ENCODE assay signal across 8 cellular contexts in the genomic region with DNA sequence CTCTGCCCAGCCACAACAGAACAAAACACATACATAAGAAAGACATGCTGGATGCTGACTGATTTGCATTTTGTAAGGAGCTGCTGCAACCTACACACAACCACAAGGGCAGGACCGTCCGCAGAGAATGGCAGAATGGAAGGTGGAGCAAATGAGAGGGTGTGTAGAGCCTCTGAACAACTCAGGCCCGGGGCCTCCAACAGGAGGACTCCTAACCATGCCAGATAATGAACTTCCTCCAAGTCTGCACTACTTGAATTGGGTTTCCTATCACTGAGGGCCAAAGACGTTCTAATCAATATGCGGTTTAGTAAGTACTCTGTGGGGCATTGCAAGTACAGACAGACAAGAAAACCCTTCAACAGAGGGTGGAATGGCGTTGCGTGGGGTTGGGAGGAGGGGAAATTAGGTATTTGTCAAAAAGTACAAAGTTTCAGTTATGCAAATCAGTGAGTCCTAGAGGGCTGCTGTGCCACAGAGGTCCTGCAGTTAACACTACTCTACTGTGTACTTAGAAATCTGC. TPM values are rescaled to one million over a fixed set of nuclear protein-coding genes. Genes with fewer than 3 reads are reported as not detected.
DNase-seq lines count a peak whose midpoint lies in the region; ATAC-seq, FAIRE-seq and TF ChIP-seq lines count a peak whose summit lies in the region.

No MANE protein-coding gene starts in this region.

- no peak overlapping the region for H3K18ac ChIP-seq in trophoblast cell (ENCODE audit: low read length)

- POLR2A ChIA-PET in CD4-positive, alpha-beta memory T cell (lab: Charles Lee; ENCODE audit: partially characterized antibody) = interaction anchor here (1.0 kb wide), 1 partner anchor 14 kb away, joined by 3 read pairs; no protein-coding TSS in a partner anchor
- POLR2A ChIA-PET in activated B cell treated with CpG ODN at 0.5 μM for 24 hours (lab: Charles Lee) = interaction anchor here (1.4 to 2.9 kb wide), 5 partner anchors 9 to 28 kb away, joined by 4 to 90 read pairs (median 26); a partner anchor contains a TSS

- no peaks in the 10 kb centered on the region for H3K79me1 ChIP-seq in trophoblast cell (ENCODE audit: low read length)

- no peak overlapping the region for H3K14ac ChIP-seq in trophoblast cell (ENCODE audit: low read length)

- no peak overlapping the region for H3K4ac ChIP-seq in trophoblast cell (ENCODE audit: low read depth, low read length)

- H4K12ac ChIP-seq in trophoblast cell (ENCODE audit: low read depth, low read length) = no peak overlapping the region

- H3K9me3 ChIP-seq in CD4-positive, alpha-beta memory T cell (ENCODE audit: control insufficient read depth in 1 of 2, low read length in 2 of 2) = no peaks in the 10 kb centered on the region
- peaks cover 5% of the 10 kb centered on the region for H3K9me3 ChIP-seq in trophoblast cell (ENCODE audit: insufficient read depth, low read depth, low read length)
- H3K9me3 ChIP-seq in upper lobe of left lung = no peaks in the 10 kb centered on the region

- H3K79me2 ChIP-seq in trophoblast cell (ENCODE audit: control insufficient read depth, insufficient read depth, low read length, poor library complexity) = no peaks in the 10 kb centered on the region

- DNase-seq in CD4-positive, alpha-beta memory T cell = no peak
- DNase-seq in activated B cell treated with CpG ODN at 0.5 μM for 24 hours (peak; percentile 39), trophoblast cell (no peak), upper lobe of left lung (no peak), H54 (ENCODE audit: insufficient read length, low spot score) (no peak), DMS53 treated with DMSO at 0.1 percent for 48 hours (lab: John Stamatoyannopoulos, UW; ENCODE audit: unreplicated experiment) (no peak)

- no peak overlapping the region for H3K4me2 ChIP-seq in trophoblast cell (ENCODE audit: low read length)

- H4K91ac ChIP-seq in trophoblast cell (ENCODE audit: low read depth, low read length) = no peak overlapping the region

- no peak for FAIRE-seq in H54 (lab: Jason Lieb, UNC)

- H2BK5ac ChIP-seq in trophoblast cell (ENCODE audit: low read depth, low read length, poor library complexity) = no peak overlapping the region

- intact Hi-C loops in CD4-positive, alpha-beta memory T cell (cut with micrococcal nuclease) = no loop called here
- intact Hi-C loops in activated B cell treated with CpG ODN at 0.5 μM for 24 hours (cut with micrococcal nuclease) = loop anchor here (1.0 to 2.0 kb wide), 4 partner anchors 8 to 35 kb away; no protein-coding TSS in a partner anchor

- ATAC-seq in GM19043 (IDR thresholded peaks at IDR 0.05; ENCODE audit: low read depth, unreplicated experiment) (peak; percentile 87), HG03039 (IDR thresholded peaks at IDR 0.05; ENCODE audit: unreplicated experiment) (peak; percentile 82), activated B cell treated with CpG ODN at 0.5 μM for 24 hours (ENCODE audit: low read depth) (peak; percentile 83), upper lobe of left lung (ENCODE audit: low FRiP score in 2 of 2) (no peak)

- H4K8ac ChIP-seq in trophoblast cell (ENCODE audit: low read depth, low read length) = no peak overlapping the region

- H3K4me1 ChIP-seq in CD4-positive, alpha-beta memory T cell (ENCODE audit: insufficient read depth, low read length) = peaks cover 100% of the 10 kb centered on the region
- H3K4me1 ChIP-seq in trophoblast cell (ENCODE audit: control insufficient read depth in 1 of 2, insufficient read depth in 2 of 2, low read length in 2 of 2) (peaks cover 3 to 5% of the 10 kb centered on the region in 2 experiments), upper lobe of left lung (peaks cover 8 to 14% (median 12%) of the 10 kb centered on the region in 4 donors)

- no peak overlapping the region for H2AK5ac ChIP-seq in trophoblast cell (ENCODE audit: low read length)

- WGBS in trophoblast cell (ENCODE audit: extremely low coverage, insufficient coverage, insufficient read length) = 100% methylated on average over 2 of the region's 7 CpGs
- 50 to 67% methylated on average over 7 of the region's 7 CpGs for WGBS in upper lobe of left lung, 2 donors

- TF ChIP-seq CTCF in activated B cell treated with CpG ODN at 0.5 μM for 24 hours (IDR thresholded peaks at IDR 0.05) (no peak), upper lobe of left lung (IDR thresholded peaks at IDR 0.05) (no peak)

- TF ChIP-seq POLR2A in upper lobe of left lung (IDR thresholded peaks at IDR 0.05) = no peak
- no peak for TF ChIP-seq POLR2A in H54 (IDR thresholded peaks at IDR 0.05; ENCODE audit: low read depth, low read length)

- H3K9me3 Mint-ChIP-seq in CD4-positive, alpha-beta memory T cell = peaks cover 0 to 2% (median 0%) of the 10 kb centered on the region in 8 donors
- no peaks in the 10 kb centered on the region for H3K9me3 Mint-ChIP-seq in activated B cell treated with CpG ODN at 0.5 μM for 24 hours

- CTCF ChIA-PET in CD4-positive, alpha-beta memory T cell (lab: Charles Lee; ENCODE audit: partially characterized antibody) = interaction anchor here (1.7 kb wide), 1 partner anchor 9 kb away, joined by 4 read pairs; no protein-coding TSS in a partner anchor
- CTCF ChIA-PET in activated B cell treated with CpG ODN at 0.5 μM for 24 hours (lab: Charles Lee) = interaction anchor here (2.1 kb wide), 1 partner anchor 23 kb away, joined by 7 read pairs; no protein-coding TSS in a partner anchor

- H2AFZ ChIP-seq in trophoblast cell (ENCODE audit: insufficient read depth, low read length, poor library complexity) = no peak overlapping the region

- H3K4me3 ChIP-seq in CD4-positive, alpha-beta memory T cell (ENCODE audit: low read length in 2 of 2) = no peak overlapping the region
- H3K4me3 ChIP-seq in trophoblast cell (ENCODE audit: low read depth, low read length) (no peak overlapping the region), upper lobe of left lung (no peak overlapping the region)

- H3K27me3 ChIP-seq in CD4-positive, alpha-beta memory T cell (ENCODE audit: insufficient read depth, low read length) = no peaks in the 10 kb centered on the region
- no peaks in the 10 kb centered on the region for H3K27me3 ChIP-seq in trophoblast cell (ENCODE audit: insufficient read depth, low read length)
- no peaks in the 10 kb centered on the region for H3K27me3 ChIP-seq in upper lobe of left lung

- no peak overlapping the region for H3K9ac ChIP-seq in trophoblast cell (ENCODE audit: low read length)

- no peak overlapping the region for H2BK120ac ChIP-seq in trophoblast cell (ENCODE audit: insufficient read depth, low read length, poor library complexity)

- H3K4me3 Mint-ChIP-seq in CD4-positive, alpha-beta memory T cell = peak overlapping the region in 7 of 8 donors; percentile 4 to 80 (median 50)
- peak overlapping the region; percentile 79 for H3K4me3 Mint-ChIP-seq in activated B cell treated with CpG ODN at 0.5 μM for 24 hours

- no peak overlapping the region for H3K27ac ChIP-seq in CD4-positive, alpha-beta memory T cell (ENCODE audit: low read depth, low read length)
- H3K27ac ChIP-seq in trophoblast cell (ENCODE audit: low read depth, low read length) (no peak overlapping the region), upper lobe of left lung (peak overlapping the region in 1 of 4 donors; percentile 2)

- TF ChIP-seq EP300 in upper lobe of left lung (IDR thresholded peaks at IDR 0.05) = no peak

- peaks cover 6% of the 10 kb centered on the region for H3K36me3 ChIP-seq in CD4-positive, alpha-beta memory T cell (ENCODE audit: insufficient read depth, low read length)
- H3K36me3 ChIP-seq in trophoblast cell (ENCODE audit: control insufficient read depth in 1 of 2, insufficient read depth in 2 of 2, low read length in 2 of 2) (no peaks in the 10 kb centered on the region), upper lobe of left lung (peaks cover 0 to 4% (median 0%) of the 10 kb centered on the region in 4 donors)

- no peak overlapping the region for H3K23ac ChIP-seq in trophoblast cell (ENCODE audit: low read length)

- H3K36me3 Mint-ChIP-seq in CD4-positive, alpha-beta memory T cell = peaks cover 19 to 43% of the 10 kb centered on the region in 2 donors
- peaks cover 79% of the 10 kb centered on the region for H3K36me3 Mint-ChIP-seq in activated B cell treated with CpG ODN at 0.5 μM for 24 hours (ENCODE audit: low read depth)

- H2BK12ac ChIP-seq in trophoblast cell (ENCODE audit: low read length) = no peak overlapping the region

- H3K27ac Mint-ChIP-seq in CD4-positive, alpha-beta memory T cell = peak overlapping the region; percentile 12 to 87 (median 76)
- H3K27ac Mint-ChIP-seq in activated B cell treated with CpG ODN at 0.5 μM for 24 hours = peak overlapping the region; percentile 88

- no peaks in the 10 kb centered on the region for H3K27me3 Mint-ChIP-seq in CD4-positive, alpha-beta memory T cell
- H3K27me3 Mint-ChIP-seq in activated B cell treated with CpG ODN at 0.5 μM for 24 hours = no peaks in the 10 kb centered on the region

- H3K4me1 Mint-ChIP-seq in CD4-positive, alpha-beta memory T cell = peaks cover 83 to 100% (median 89%) of the 10 kb centered on the region in 4 donors
- peaks cover 97% of the 10 kb centered on the region for H3K4me1 Mint-ChIP-seq in activated B cell treated with CpG ODN at 0.5 μM for 24 hours

RNA-seq across cellular contexts. Expression of a gene that starts 14.6 kb away (rescaled TPM):
- total RNA-seq in CD4-positive, alpha-beta memory T cell = 10 to 100 TPM; 91.0 to 98.7 TPM
- 10 to 100 TPM; 43.0 to 90.4 TPM for polyA plus RNA-seq in CD4-positive, alpha-beta memory T cell
- 403 and 438 TPM in 2 replicates for total RNA-seq in activated B cell treated with CpG ODN at 0.5 μM for 24 hours
- 17.6 and 18.5 TPM in 2 replicates for polyA plus RNA-seq in trophoblast cell (2013)
- 10 to 100 TPM; 27.2 to 67.6 (median 45.0) TPM for total RNA-seq in upper lobe of left lung

Comparison
In these comparisons a context has a peak if more than half of its experiments do, and no peak if none do; other contexts are left out.
1. ATAC-seq: peak in GM19043 (single experiment), HG03039 (single experiment) and activated B cell treated with CpG ODN at 0.5 μM for 24 hours (single experiment); none in upper lobe of left lung (0 of 2).